ENCODE assay signal across 1 cellular context in the genomic region with DNA sequence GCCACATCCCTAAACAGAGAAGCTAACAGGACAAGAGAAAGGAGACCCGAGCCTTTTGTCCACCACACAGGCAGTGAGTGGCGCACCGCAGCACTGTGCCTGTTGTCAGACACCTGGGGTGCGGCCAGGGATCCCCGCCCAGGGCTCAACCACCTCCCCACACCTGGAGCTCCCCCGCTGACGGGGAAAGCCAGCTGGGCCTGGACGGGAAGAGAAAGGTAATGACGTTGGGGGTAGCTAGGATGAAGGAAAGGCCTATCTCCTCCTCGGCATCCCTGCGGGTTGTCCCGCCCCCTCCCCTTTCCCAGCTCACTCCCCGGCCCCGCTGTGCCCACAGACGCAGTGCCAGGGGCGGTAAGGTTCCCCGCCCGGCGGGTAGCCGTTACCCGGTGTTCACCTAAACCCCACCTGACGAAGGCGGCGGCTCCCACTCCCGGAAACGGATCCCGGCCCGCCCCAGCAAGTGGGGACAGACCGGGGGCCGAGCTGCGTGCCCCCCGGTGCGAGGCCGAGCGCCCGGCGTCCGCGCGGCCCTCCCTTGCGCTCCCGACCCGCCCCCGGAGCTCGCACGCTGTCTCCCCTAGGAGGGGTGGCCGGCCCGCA.
A peak's percentile ranks its signal among the peaks of the same experiment; 100 is the strongest.
TF ChIP-seq lines count a peak whose summit lies in the region.

No MANE protein-coding gene starts in this region.

TF ChIP-seq in GM12878, 131 proteins besides CTCF, POLR2A, EP300 and RAD21:
- peak; percentile 76 for TF ChIP-seq TCF12 (IDR thresholded peaks at IDR 0.05; ENCODE audit: low read depth, low read length)
- TF ChIP-seq ZNF622 (IDR thresholded peaks at IDR 0.05): no peak
- 0 out of 3 replicates have a peak, but pooled peaks of 1 of the 2 experiments have one; percentile 35 for TF ChIP-seq EGR1 (IDR thresholded peaks at IDR 0.05; ENCODE audit: borderline replicate concordance in 1 of 2, low read depth in 2 of 2, low read length in 2 of 2)
- TF ChIP-seq RAD51 (IDR thresholded peaks at IDR 0.05): no peak
- no peak for TF ChIP-seq FOXK2 (IDR thresholded peaks at IDR 0.05)
- 0 out of 2 replicates have a peak, but pooled peaks have one; percentile 32 for TF ChIP-seq EED (IDR thresholded peaks at IDR 0.05; ENCODE audit: low read depth)
- TF ChIP-seq CHD2 (IDR thresholded peaks at IDR 0.05; ENCODE audit: borderline replicate concordance, low read depth, low read length): no peak
- peak; percentile 20; the same call in 1 of the 2 replicates for TF ChIP-seq POLR2AphosphoS5 (IDR thresholded peaks at IDR 0.05; ENCODE audit: low read length)
- TF ChIP-seq NKRF (conservative IDR thresholded peaks at IDR 0.05): 0 out of 2 replicates have a peak, but pooled peaks have one; percentile 88
- TF ChIP-seq, protein P1, sequence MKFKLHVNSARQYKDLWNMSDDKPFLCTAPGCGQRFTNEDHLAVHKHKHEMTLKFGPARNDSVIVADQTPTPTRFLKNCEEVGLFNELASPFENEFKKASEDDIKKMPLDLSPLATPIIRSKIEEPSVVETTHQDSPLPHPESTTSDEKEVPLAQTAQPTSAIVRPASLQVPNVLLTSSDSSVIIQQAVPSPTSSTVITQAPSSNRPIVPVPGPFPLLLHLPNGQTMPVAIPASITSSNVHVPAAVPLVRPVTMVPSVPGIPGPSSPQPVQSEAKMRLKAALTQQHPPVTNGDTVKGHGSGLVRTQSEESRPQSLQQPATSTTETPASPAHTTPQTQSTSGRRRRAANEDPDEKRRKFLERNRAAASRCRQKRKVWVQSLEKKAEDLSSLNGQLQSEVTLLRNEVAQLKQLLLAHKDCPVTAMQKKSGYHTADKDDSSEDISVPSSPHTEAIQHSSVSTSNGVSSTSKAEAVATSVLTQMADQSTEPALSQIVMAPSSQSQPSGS (IDR thresholded peaks at IDR 0.05; ENCODE audit: low read length): no peak
- TF ChIP-seq LARP7 (IDR thresholded peaks at IDR 0.05): peak; percentile 76
- TF ChIP-seq TCF3 (IDR thresholded peaks at IDR 0.05; ENCODE audit: borderline replicate concordance, insufficient read depth, low read depth, low read length): 0 out of 2 replicates have a peak, but pooled peaks have one; percentile 33
- no peak for TF ChIP-seq EZH2 (IDR thresholded peaks at IDR 0.05; ENCODE audit: borderline replicate concordance, control insufficient read depth, low read depth, low read length)
- no peak; the same call in 1 of the 2 replicates for TF ChIP-seq BACH1 (IDR thresholded peaks at IDR 0.05; ENCODE audit: borderline replicate concordance)
- TF ChIP-seq RUNX3 (IDR thresholded peaks at IDR 0.05; ENCODE audit: low read length): peak; percentile 10; the same call in 1 of the 2 replicates
- TF ChIP-seq, protein P2, sequence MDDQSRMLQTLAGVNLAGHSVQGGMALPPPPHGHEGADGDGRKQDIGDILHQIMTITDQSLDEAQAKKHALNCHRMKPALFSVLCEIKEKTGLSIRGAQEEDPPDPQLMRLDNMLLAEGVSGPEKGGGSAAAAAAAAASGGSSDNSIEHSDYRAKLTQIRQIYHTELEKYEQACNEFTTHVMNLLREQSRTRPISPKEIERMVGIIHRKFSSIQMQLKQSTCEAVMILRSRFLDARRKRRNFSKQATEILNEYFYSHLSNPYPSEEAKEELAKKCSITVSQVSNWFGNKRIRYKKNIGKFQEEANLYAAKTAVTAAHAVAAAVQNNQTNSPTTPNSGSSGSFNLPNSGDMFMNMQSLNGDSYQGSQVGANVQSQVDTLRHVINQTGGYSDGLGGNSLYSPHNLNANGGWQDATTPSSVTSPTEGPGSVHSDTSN (IDR thresholded peaks at IDR 0.05; ENCODE audit: insufficient replicate concordance, low read depth, low read length): peak; percentile 34
